1 cellular context compared by ENCODE assay signal in the genomic region with DNA sequence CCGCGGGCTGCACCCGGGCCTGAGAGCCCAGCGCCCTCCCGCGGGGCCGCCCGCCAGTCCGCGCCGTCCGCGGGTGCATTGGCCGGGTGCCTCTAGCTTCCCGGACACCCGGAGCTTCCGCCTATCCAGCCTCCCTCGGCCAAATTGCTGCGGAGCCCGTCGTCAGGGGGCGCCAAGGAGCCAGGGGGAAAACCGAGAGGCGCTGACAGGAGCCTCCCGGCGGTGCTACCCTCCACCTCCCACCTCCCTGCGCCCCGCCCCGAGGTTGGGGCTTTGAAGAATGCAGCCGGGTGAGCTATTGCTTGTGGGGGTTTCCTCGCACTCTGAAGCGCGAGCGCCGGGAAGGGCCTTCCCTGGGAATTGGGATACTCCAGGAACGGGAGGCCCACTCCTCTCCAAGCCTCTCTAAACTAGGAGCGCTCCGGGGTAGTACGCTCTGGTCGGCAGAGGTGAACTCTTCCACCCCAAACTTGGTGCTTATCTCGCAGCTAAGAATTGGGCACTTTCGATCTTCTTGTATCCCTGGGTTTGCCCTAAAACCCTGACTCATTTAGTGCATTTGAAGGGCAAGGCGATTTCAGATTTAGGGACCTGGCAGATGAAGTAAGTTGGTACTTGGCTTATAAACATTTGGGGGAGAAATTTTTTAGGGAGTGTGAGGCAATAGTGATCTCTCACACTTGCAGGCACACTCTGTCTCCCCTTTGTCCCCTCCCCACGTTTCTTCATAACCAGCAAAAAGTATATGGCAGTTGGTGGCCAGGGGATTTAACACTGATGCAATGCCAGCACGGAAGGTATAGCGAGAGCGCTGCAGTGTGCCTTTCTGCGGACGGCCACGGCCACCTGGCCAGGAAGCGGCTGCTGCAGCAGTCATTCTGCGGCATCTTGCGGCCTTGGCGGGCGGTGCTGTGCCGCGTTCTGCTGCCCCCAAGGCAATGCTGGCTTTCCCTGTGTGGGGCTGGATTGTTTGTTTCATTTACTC.
TF ChIP-seq lines count a peak whose summit lies in the region.

No MANE protein-coding gene starts in this region.

TF ChIP-seq in GM12878, 131 proteins besides CTCF, POLR2A, EP300 and RAD21 (continued from another document and continues in another):
- TF ChIP-seq, protein P1, sequence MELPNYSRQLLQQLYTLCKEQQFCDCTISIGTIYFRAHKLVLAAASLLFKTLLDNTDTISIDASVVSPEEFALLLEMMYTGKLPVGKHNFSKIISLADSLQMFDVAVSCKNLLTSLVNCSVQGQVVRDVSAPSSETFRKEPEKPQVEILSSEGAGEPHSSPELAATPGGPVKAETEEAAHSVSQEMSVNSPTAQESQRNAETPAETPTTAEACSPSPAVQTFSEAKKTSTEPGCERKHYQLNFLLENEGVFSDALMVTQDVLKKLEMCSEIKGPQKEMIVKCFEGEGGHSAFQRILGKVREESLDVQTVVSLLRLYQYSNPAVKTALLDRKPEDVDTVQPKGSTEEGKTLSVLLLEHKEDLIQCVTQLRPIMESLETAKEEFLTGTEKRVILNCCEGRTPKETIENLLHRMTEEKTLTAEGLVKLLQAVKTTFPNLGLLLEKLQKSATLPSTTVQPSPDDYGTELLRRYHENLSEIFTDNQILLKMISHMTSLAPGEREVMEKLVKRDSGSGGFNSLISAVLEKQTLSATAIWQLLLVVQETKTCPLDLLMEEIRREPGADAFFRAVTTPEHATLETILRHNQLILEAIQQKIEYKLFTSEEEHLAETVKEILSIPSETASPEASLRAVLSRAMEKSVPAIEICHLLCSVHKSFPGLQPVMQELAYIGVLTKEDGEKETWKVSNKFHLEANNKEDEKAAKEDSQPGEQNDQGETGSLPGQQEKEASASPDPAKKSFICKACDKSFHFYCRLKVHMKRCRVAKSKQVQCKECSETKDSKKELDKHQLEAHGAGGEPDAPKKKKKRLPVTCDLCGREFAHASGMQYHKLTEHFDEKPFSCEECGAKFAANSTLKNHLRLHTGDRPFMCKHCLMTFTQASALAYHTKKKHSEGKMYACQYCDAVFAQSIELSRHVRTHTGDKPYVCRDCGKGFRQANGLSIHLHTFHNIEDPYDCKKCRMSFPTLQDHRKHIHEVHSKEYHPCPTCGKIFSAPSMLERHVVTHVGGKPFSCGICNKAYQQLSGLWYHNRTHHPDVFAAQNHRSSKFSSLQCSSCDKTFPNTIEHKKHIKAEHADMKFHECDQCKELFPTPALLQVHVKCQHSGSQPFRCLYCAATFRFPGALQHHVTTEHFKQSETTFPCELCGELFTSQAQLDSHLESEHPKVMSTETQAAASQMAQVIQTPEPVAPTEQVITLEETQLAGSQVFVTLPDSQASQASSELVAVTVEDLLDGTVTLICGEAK (IDR thresholded peaks at IDR 0.05; ENCODE audit: borderline replicate concordance): peak; percentile 54
- TF ChIP-seq, protein P2, sequence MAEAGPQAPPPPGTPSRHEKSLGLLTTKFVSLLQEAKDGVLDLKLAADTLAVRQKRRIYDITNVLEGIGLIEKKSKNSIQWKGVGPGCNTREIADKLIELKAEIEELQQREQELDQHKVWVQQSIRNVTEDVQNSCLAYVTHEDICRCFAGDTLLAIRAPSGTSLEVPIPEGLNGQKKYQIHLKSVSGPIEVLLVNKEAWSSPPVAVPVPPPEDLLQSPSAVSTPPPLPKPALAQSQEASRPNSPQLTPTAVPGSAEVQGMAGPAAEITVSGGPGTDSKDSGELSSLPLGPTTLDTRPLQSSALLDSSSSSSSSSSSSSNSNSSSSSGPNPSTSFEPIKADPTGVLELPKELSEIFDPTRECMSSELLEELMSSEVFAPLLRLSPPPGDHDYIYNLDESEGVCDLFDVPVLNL (IDR thresholded peaks at IDR 0.05; ENCODE audit: low read depth, low read length): no peak
- TF ChIP-seq ZNF274 (IDR thresholded peaks at IDR 0.05; ENCODE audit: insufficient read depth, insufficient read length): no peak
- no peak for TF ChIP-seq SREBF1 (IDR thresholded peaks at IDR 0.05; ENCODE audit: low read length)
- TF ChIP-seq, protein P3, sequence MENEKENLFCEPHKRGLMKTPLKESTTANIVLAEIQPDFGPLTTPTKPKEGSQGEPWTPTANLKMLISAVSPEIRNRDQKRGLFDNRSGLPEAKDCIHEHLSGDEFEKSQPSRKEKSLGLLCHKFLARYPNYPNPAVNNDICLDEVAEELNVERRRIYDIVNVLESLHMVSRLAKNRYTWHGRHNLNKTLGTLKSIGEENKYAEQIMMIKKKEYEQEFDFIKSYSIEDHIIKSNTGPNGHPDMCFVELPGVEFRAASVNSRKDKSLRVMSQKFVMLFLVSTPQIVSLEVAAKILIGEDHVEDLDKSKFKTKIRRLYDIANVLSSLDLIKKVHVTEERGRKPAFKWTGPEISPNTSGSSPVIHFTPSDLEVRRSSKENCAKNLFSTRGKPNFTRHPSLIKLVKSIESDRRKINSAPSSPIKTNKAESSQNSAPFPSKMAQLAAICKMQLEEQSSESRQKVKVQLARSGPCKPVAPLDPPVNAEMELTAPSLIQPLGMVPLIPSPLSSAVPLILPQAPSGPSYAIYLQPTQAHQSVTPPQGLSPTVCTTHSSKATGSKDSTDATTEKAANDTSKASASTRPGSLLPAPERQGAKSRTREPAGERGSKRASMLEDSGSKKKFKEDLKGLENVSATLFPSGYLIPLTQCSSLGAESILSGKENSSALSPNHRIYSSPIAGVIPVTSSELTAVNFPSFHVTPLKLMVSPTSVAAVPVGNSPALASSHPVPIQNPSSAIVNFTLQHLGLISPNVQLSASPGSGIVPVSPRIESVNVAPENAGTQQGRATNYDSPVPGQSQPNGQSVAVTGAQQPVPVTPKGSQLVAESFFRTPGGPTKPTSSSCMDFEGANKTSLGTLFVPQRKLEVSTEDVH (IDR thresholded peaks at IDR 0.05; ENCODE audit: low read depth, partially characterized antibody): no peak
- TF ChIP-seq, protein P4, sequence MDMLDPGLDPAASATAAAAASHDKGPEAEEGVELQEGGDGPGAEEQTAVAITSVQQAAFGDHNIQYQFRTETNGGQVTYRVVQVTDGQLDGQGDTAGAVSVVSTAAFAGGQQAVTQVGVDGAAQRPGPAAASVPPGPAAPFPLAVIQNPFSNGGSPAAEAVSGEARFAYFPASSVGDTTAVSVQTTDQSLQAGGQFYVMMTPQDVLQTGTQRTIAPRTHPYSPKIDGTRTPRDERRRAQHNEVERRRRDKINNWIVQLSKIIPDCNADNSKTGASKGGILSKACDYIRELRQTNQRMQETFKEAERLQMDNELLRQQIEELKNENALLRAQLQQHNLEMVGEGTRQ (IDR thresholded peaks at IDR 0.05; ENCODE audit: borderline replicate concordance, low read depth, low read length): no peak
- no peak for TF ChIP-seq SIN3A (IDR thresholded peaks at IDR 0.05; ENCODE audit: low read depth, low read length)
- no peak for TF ChIP-seq BMI1 (IDR thresholded peaks at IDR 0.05; ENCODE audit: borderline replicate concordance)
- no peak for TF ChIP-seq HCFC1 (IDR thresholded peaks at IDR 0.05; ENCODE audit: low read length)
- no peak for TF ChIP-seq JUND (IDR thresholded peaks at IDR 0.05; ENCODE audit: low read depth, low read length)
- TF ChIP-seq, protein P5, sequence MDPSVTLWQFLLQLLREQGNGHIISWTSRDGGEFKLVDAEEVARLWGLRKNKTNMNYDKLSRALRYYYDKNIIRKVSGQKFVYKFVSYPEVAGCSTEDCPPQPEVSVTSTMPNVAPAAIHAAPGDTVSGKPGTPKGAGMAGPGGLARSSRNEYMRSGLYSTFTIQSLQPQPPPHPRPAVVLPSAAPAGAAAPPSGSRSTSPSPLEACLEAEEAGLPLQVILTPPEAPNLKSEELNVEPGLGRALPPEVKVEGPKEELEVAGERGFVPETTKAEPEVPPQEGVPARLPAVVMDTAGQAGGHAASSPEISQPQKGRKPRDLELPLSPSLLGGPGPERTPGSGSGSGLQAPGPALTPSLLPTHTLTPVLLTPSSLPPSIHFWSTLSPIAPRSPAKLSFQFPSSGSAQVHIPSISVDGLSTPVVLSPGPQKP (IDR thresholded peaks at IDR 0.05; ENCODE audit: low read depth, low read length): peak; percentile 47; the same call in 1 of the 2 replicates
- TF ChIP-seq, protein P6, sequence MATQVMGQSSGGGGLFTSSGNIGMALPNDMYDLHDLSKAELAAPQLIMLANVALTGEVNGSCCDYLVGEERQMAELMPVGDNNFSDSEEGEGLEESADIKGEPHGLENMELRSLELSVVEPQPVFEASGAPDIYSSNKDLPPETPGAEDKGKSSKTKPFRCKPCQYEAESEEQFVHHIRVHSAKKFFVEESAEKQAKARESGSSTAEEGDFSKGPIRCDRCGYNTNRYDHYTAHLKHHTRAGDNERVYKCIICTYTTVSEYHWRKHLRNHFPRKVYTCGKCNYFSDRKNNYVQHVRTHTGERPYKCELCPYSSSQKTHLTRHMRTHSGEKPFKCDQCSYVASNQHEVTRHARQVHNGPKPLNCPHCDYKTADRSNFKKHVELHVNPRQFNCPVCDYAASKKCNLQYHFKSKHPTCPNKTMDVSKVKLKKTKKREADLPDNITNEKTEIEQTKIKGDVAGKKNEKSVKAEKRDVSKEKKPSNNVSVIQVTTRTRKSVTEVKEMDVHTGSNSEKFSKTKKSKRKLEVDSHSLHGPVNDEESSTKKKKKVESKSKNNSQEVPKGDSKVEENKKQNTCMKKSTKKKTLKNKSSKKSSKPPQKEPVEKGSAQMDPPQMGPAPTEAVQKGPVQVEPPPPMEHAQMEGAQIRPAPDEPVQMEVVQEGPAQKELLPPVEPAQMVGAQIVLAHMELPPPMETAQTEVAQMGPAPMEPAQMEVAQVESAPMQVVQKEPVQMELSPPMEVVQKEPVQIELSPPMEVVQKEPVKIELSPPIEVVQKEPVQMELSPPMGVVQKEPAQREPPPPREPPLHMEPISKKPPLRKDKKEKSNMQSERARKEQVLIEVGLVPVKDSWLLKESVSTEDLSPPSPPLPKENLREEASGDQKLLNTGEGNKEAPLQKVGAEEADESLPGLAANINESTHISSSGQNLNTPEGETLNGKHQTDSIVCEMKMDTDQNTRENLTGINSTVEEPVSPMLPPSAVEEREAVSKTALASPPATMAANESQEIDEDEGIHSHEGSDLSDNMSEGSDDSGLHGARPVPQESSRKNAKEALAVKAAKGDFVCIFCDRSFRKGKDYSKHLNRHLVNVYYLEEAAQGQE (IDR thresholded peaks at IDR 0.05; ENCODE audit: low read depth, low read length): no peak
- TF ChIP-seq ZBED1 (IDR thresholded peaks at IDR 0.05; ENCODE audit: borderline replicate concordance): no peak
- TF ChIP-seq SRF (IDR thresholded peaks at IDR 0.05; ENCODE audit: low read depth in 2 of 2, low read length in 2 of 2): no peak
- TF ChIP-seq SUZ12 (IDR thresholded peaks at IDR 0.05; ENCODE audit: unreplicated experiment): no peak
- peak; percentile 53; the same call in 1 of the 2 replicates for TF ChIP-seq POLR2AphosphoS5 (IDR thresholded peaks at IDR 0.05; ENCODE audit: low read length)
- TF ChIP-seq, protein P7, sequence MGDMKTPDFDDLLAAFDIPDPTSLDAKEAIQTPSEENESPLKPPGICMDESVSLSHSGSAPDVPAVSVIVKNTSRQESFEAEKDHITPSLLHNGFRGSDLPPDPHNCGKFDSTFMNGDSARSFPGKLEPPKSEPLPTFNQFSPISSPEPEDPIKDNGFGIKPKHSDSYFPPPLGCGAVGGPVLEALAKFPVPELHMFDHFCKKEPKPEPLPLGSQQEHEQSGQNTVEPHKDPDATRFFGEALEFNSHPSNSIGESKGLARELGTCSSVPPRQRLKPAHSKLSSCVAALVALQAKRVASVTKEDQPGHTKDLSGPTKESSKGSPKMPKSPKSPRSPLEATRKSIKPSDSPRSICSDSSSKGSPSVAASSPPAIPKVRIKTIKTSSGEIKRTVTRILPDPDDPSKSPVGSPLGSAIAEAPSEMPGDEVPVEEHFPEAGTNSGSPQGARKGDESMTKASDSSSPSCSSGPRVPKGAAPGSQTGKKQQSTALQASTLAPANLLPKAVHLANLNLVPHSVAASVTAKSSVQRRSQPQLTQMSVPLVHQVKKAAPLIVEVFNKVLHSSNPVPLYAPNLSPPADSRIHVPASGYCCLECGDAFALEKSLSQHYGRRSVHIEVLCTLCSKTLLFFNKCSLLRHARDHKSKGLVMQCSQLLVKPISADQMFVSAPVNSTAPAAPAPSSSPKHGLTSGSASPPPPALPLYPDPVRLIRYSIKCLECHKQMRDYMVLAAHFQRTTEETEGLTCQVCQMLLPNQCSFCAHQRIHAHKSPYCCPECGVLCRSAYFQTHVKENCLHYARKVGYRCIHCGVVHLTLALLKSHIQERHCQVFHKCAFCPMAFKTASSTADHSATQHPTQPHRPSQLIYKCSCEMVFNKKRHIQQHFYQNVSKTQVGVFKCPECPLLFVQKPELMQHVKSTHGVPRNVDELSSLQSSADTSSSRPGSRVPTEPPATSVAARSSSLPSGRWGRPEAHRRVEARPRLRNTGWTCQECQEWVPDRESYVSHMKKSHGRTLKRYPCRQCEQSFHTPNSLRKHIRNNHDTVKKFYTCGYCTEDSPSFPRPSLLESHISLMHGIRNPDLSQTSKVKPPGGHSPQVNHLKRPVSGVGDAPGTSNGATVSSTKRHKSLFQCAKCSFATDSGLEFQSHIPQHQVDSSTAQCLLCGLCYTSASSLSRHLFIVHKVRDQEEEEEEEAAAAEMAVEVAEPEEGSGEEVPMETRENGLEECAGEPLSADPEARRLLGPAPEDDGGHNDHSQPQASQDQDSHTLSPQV (IDR thresholded peaks at IDR 0.05): peak; percentile 40; the same call in 1 of the 2 replicates
- TF ChIP-seq CHD4 (IDR thresholded peaks at IDR 0.05): no peak
- TF ChIP-seq, protein P8, sequence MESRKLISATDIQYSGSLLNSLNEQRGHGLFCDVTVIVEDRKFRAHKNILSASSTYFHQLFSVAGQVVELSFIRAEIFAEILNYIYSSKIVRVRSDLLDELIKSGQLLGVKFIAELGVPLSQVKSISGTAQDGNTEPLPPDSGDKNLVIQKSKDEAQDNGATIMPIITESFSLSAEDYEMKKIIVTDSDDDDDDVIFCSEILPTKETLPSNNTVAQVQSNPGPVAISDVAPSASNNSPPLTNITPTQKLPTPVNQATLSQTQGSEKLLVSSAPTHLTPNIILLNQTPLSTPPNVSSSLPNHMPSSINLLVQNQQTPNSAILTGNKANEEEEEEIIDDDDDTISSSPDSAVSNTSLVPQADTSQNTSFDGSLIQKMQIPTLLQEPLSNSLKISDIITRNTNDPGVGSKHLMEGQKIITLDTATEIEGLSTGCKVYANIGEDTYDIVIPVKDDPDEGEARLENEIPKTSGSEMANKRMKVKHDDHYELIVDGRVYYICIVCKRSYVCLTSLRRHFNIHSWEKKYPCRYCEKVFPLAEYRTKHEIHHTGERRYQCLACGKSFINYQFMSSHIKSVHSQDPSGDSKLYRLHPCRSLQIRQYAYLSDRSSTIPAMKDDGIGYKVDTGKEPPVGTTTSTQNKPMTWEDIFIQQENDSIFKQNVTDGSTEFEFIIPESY (IDR thresholded peaks at IDR 0.05): no peak
- TF ChIP-seq NRF1 (conservative IDR thresholded peaks at IDR 0.05; ENCODE audit: low read depth, low read length): no peak
- TF ChIP-seq BCL11A (IDR thresholded peaks at IDR 0.05; ENCODE audit: low read depth, low read length): no peak
- TF ChIP-seq NBN (IDR thresholded peaks at IDR 0.05): 0 out of 2 replicates have a peak, but pooled peaks have one; percentile 52
- TF ChIP-seq SP1 (IDR thresholded peaks at IDR 0.05; ENCODE audit: low read depth, low read length): no peak
- TF ChIP-seq EGR1 (IDR thresholded peaks at IDR 0.05; ENCODE audit: borderline replicate concordance in 1 of 2, low read depth in 2 of 2, low read length in 2 of 2): no peak
- TF ChIP-seq ZNF207 (IDR thresholded peaks at IDR 0.05; ENCODE audit: borderline replicate concordance): no peak
- TF ChIP-seq NR2C2 (IDR thresholded peaks at IDR 0.05; ENCODE audit: borderline replicate concordance, control insufficient read depth, insufficient read length, low read depth): no peak
- TF ChIP-seq CHD2 (IDR thresholded peaks at IDR 0.05; ENCODE audit: borderline replicate concordance, low read depth, low read length): peak; percentile 47
- TF ChIP-seq TAF1 (IDR thresholded peaks at IDR 0.05; ENCODE audit: borderline replicate concordance, low read depth, low read length): no peak
